In the genomic region with DNA sequence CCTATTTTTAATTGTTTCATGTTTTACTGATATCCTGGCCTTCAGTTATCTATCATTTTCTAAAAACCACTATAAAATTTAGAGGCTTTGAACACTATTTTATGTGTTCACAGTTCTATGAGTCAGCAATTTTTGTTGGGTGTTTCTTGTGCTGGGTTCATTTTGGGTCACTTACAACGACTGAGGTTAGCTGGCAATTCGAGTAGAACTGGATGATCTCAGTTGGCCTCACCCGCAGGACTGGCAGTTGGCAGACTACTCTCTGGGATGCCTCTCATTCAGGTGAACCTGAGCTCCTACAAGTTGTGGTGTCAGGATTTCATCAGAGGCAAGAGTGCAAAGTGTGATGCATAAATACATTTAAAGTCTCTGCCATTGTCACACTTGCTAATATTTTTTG, we compare ENCODE assay signal across 16 cellular contexts.
A peak's percentile ranks its signal among the peaks of the same experiment; 100 is the strongest.
DNase-seq lines count a peak whose midpoint lies in the region; ATAC-seq, FAIRE-seq and TF ChIP-seq lines count a peak whose summit lies in the region.
"Had no signal": no experiment of that assay in that cellular context is flagged by ENCODE, and none has a peak within 500 bp of the region (broad histone marks: within the 10 kb centered on the region; RNA-seq: fewer than 3 reads in every experiment).

No MANE protein-coding gene starts in this region.

- H3K27me3 Mint-ChIP-seq in stimulated activated naive B cell treated with anti-CD40 and anti-IgM and Interleukin-4, amounts not matched to agents 10 μg/mL and 1 μg/mL and 100 μg/mL, for 72 hours, result no peaks in the 10 kb centered on the region
- no peaks in the 10 kb centered on the region for H3K27me3 Mint-ChIP-seq in CD4-positive, alpha-beta memory T cell
- H3K27me3 Mint-ChIP-seq: activated CD8-positive, alpha-beta T cell treated with anti-CD3 and anti-CD28 coated beads for 36 hours; IgD-negative memory B cell had no signal

- H3K9me3 Mint-ChIP-seq in stimulated activated naive B cell treated with anti-CD40 and anti-IgM and Interleukin-4, amounts not matched to agents 10 μg/mL and 1 μg/mL and 100 μg/mL, for 72 hours, result peaks cover 0 to 6% of the 10 kb centered on the region in 2 donors
- no peaks in the 10 kb centered on the region for H3K9me3 Mint-ChIP-seq in CD4-positive, alpha-beta memory T cell
- H3K9me3 Mint-ChIP-seq: brain had no signal

- H3K4me1 ChIP-seq in ACC112 (ENCODE audit: control insufficient read depth, insufficient read depth, low read length, unreplicated experiment) (peaks cover 58% of the 10 kb centered on the region), K562 (replicated peaks in 1 of 2; ENCODE audit: control insufficient read depth in 2 of 2, insufficient read depth in 2 of 2, low read length in 2 of 2) (no peaks in the 10 kb centered on the region), stomach (no peaks in the 10 kb centered on the region)
- H3K4me1 ChIP-seq in CD4-positive, alpha-beta memory T cell (ENCODE audit: insufficient read depth, low read length), result no peaks in the 10 kb centered on the region
- H3K4me1 ChIP-seq: pancreas, transverse colon had no signal

- BruUV-seq in K562 (replicated peaks; lab: Mats Ljungman, UMichigan), result no TSS peak

- H3K4me3 Mint-ChIP-seq in stimulated activated naive B cell treated with anti-CD40 and anti-IgM and Interleukin-4, amounts not matched to agents 10 μg/mL and 1 μg/mL and 100 μg/mL, for 72 hours, result no peak overlapping the region
- H3K4me3 Mint-ChIP-seq in CD4-positive, alpha-beta memory T cell, result no peak overlapping the region
- H3K4me3 Mint-ChIP-seq: activated CD8-positive, alpha-beta T cell treated with anti-CD3 and anti-CD28 coated beads for 36 hours; brain; IgD-negative memory B cell had no signal

- H3K27me3 ChIP-seq in ACC112 (ENCODE audit: insufficient read depth, low read length) (no peaks in the 10 kb centered on the region), K562 (ENCODE audit: control insufficient read depth in 2 of 2, insufficient read depth in 2 of 2, low read length in 2 of 2) (no peaks in the 10 kb centered on the region), stomach (no peaks in the 10 kb centered on the region)
- no peaks in the 10 kb centered on the region for H3K27me3 ChIP-seq in CD4-positive, alpha-beta memory T cell (ENCODE audit: insufficient read depth, low read length)
- H3K27me3 ChIP-seq: pancreas, transverse colon had no signal

- no peak for TF ChIP-seq RAD21 in K562 (CRISPR knock-in tag; conservative IDR thresholded peaks at IDR 0.05 in 1 of 2, IDR thresholded peaks at IDR 0.05 in 1 of 2)

- CTCF ChIA-PET in K562 (lab: Yijun Ruan, JAX; ENCODE audit: low intra/inter-chr PET ratio), result no interaction called here
- CTCF ChIA-PET in CD4-positive, alpha-beta memory T cell (lab: Charles Lee; ENCODE audit: partially characterized antibody), result no interaction called here

- no peaks in the 10 kb centered on the region for H4K20me1 ChIP-seq in K562 (replicated peaks; ENCODE audit: control insufficient read depth, insufficient read depth, low read length)

- H3K36me3 ChIP-seq in ACC112 (ENCODE audit: insufficient read depth, low read length) (no peaks in the 10 kb centered on the region), K562 (ENCODE audit: control insufficient read depth, insufficient read depth, low read length) (no peaks in the 10 kb centered on the region), stomach (no peaks in the 10 kb centered on the region)
- no peaks in the 10 kb centered on the region for H3K36me3 ChIP-seq in CD4-positive, alpha-beta memory T cell (ENCODE audit: insufficient read depth, low read length)
- H3K36me3 ChIP-seq: pancreas, transverse colon had no signal

- H3K4me2 ChIP-seq in K562 (ENCODE audit: insufficient read depth, low read length), result no peak overlapping the region

- no peaks in the 10 kb centered on the region for H3K4me1 Mint-ChIP-seq in stimulated activated naive B cell treated with anti-CD40 and anti-IgM and Interleukin-4, amounts not matched to agents 10 μg/mL and 1 μg/mL and 100 μg/mL, for 72 hours
- no peaks in the 10 kb centered on the region for H3K4me1 Mint-ChIP-seq in CD4-positive, alpha-beta memory T cell
- H3K4me1 Mint-ChIP-seq: brain, IgD-negative memory B cell had no signal

- DNase-seq in HT1080 (ENCODE audit: low read depth) (peak; percentile 50), K562 (ENCODE audit: extremely low read depth in 1 of 4, low spot score in 3 of 4) (no peak), iris pigment epithelial cell (ENCODE audit: low read depth) (peak; percentile 64), stomach (no peak)
- no peak for DNase-seq in stimulated activated naive B cell treated with anti-CD40 and anti-IgM and Interleukin-4, amounts not matched to agents 10 μg/mL and 1 μg/mL and 100 μg/mL, for 72 hours
- DNase-seq in CD4-positive, alpha-beta memory T cell, result no peak
- DNase-seq: activated CD8-positive, alpha-beta T cell treated with anti-CD3 and anti-CD28 coated beads for 36 hours; NCI-H1436; NCI-H526 treated with DMSO at 0.1 percent for 48 hours; pancreas; SHP77 treated with DMSO at 0.1 percent for 48 hours; transverse colon had no signal

- no peak overlapping the region for H3K27ac Mint-ChIP-seq in stimulated activated naive B cell treated with anti-CD40 and anti-IgM and Interleukin-4, amounts not matched to agents 10 μg/mL and 1 μg/mL and 100 μg/mL, for 72 hours
- H3K27ac Mint-ChIP-seq in CD4-positive, alpha-beta memory T cell, result no peak overlapping the region
- H3K27ac Mint-ChIP-seq: activated CD8-positive, alpha-beta T cell treated with anti-CD3 and anti-CD28 coated beads for 36 hours; brain; IgD-negative memory B cell had no signal

- H3K4me3 ChIP-seq in ACC112 (ENCODE audit: low read depth, low read length) (no peak overlapping the region), K562 (no peak overlapping the region), stomach (no peak overlapping the region)
- no peak overlapping the region for H3K4me3 ChIP-seq in CD4-positive, alpha-beta memory T cell (ENCODE audit: low read length in 2 of 2)
- H3K4me3 ChIP-seq: pancreas, transverse colon had no signal

- no peaks in the 10 kb centered on the region for H3K9me1 ChIP-seq in K562 (ENCODE audit: control insufficient read depth, insufficient read depth, low read length)

- intact Hi-C loops in K562 (cut with micrococcal nuclease), result no loop called here
- intact Hi-C loops in CD4-positive, alpha-beta memory T cell (cut with micrococcal nuclease), result no loop called here
- intact Hi-C loops in stomach (cut with DNase I; ENCODE audit: low total_unique reads), result no loop called here

- TF ChIP-seq CTCF in K562 (IDR thresholded peaks at IDR 0.05 in 2 of 3, conservative IDR thresholded peaks at IDR 0.05 in 1 of 3; ENCODE audit: insufficient read depth in 2 of 3, low read depth in 1 of 3, low read length in 3 of 3) (no peak), stomach (IDR thresholded peaks at IDR 0.05) (no peak)

- H3K27ac ChIP-seq in ACC112 (ENCODE audit: low read depth, low read length) (peak overlapping the region; percentile 69), K562 (ENCODE audit: extremely low read depth, low read depth, low read length) (no peak overlapping the region), stomach (no peak overlapping the region)
- H3K27ac ChIP-seq in CD4-positive, alpha-beta memory T cell (ENCODE audit: low read depth, low read length), result no peak overlapping the region
- H3K27ac ChIP-seq: pancreas, transverse colon had no signal

- H2AFZ ChIP-seq in ACC112 (ENCODE audit: low read length, unreplicated experiment), result peak overlapping the region; percentile 8
- H2AFZ ChIP-seq in K562 (ENCODE audit: low read depth, low read length), result no peak overlapping the region

- no peaks in the 10 kb centered on the region for H3K9me3 ChIP-seq in K562 (replicated peaks; ENCODE audit: control insufficient read depth, insufficient read depth, low read depth, low read length)
- H3K9me3 ChIP-seq in CD4-positive, alpha-beta memory T cell (ENCODE audit: control insufficient read depth in 1 of 2, low read length in 2 of 2), result no peaks in the 10 kb centered on the region
- no peaks in the 10 kb centered on the region for H3K9me3 ChIP-seq in stomach
- H3K9me3 ChIP-seq: pancreas, transverse colon had no signal

- POLR2A ChIA-PET in K562 (lab: Yijun Ruan, JAX), result no interaction called here
- POLR2A ChIA-PET in CD4-positive, alpha-beta memory T cell (lab: Charles Lee; ENCODE audit: partially characterized antibody), result no interaction called here

- no peaks in the 10 kb centered on the region for H3K36me3 Mint-ChIP-seq in stimulated activated naive B cell treated with anti-CD40 and anti-IgM and Interleukin-4, amounts not matched to agents 10 μg/mL and 1 μg/mL and 100 μg/mL, for 72 hours
- H3K36me3 Mint-ChIP-seq in CD4-positive, alpha-beta memory T cell, result no peaks in the 10 kb centered on the region
- H3K36me3 Mint-ChIP-seq: brain, IgD-negative memory B cell had no signal

- no peak for FAIRE-seq in K562 (lab: Jason Lieb, UNC)
- FAIRE-seq: pancreas had no signal

- no peaks in the 10 kb centered on the region for H3K79me2 ChIP-seq in ACC112 (ENCODE audit: control insufficient read depth, insufficient read depth, low read length, unreplicated experiment)
- H3K79me2 ChIP-seq in K562 (ENCODE audit: control insufficient read depth, insufficient read depth, low read length), result no peaks in the 10 kb centered on the region

- TF ChIP-seq POLR2A in K562 (conservative IDR thresholded peaks at IDR 0.05), result no peak
- no peak for TF ChIP-seq POLR2A in stomach (IDR thresholded peaks at IDR 0.05)

- ATAC-seq in K562, result no peak
- no peak for ATAC-seq in stimulated activated naive B cell treated with anti-CD40 and anti-IgM and Interleukin-4, amounts not matched to agents 10 μg/mL and 1 μg/mL and 100 μg/mL, for 72 hours (replicated peaks)
- ATAC-seq in HG03520 (IDR thresholded peaks at IDR 0.05; ENCODE audit: unreplicated experiment), result no peak
- ATAC-seq: activated CD8-positive, alpha-beta T cell treated with anti-CD3 and anti-CD28 coated beads for 36 hours; pancreas had no signal

- H3K9ac ChIP-seq in K562 (ENCODE audit: insufficient read depth in 1 of 2, low read depth in 2 of 2, low read length in 2 of 2), result no peak overlapping the region

- in situ Hi-C loops in K562 (cut with MboI), result no loop called here

- WGBS in K562 (ENCODE audit: insufficient coverage, low coverage, missing lambda C conversion rate), result 2% methylated on average over 3 of the region's 3 CpGs
- 69 to 84% (median 77%) methylated on average over 3 of the region's 3 CpGs for WGBS in stomach, 5 donors

- TF ChIP-seq EP300 in K562 (IDR thresholded peaks at IDR 0.05; ENCODE audit: low read length), result no peak
- no peak for TF ChIP-seq EP300 in stomach (IDR thresholded peaks at IDR 0.05)

TF ChIP-seq in K562, 482 proteins besides CTCF, POLR2A, EP300 and RAD21 (continues in another document):
- TF ChIP-seq ZNF133 (CRISPR knock-in tag; IDR thresholded peaks at IDR 0.05) (no peak), C11orf30 (IDR thresholded peaks at IDR 0.05; ENCODE audit: low read depth) (peak; percentile 61; the same call in 1 of the 2 replicates), ZNF316 (IDR thresholded peaks at IDR 0.05) (peak; percentile 72), MAFF (IDR thresholded peaks at IDR 0.05; ENCODE audit: low read length) (peak; percentile 56), NFE2L1 (tag; IDR thresholded peaks at IDR 0.05; ENCODE audit: borderline replicate concordance, low read depth) (peak; percentile 46; the same call in 1 of the 2 replicates), MAFG (tag; conservative IDR thresholded peaks at IDR 0.05) (peak; percentile 77)

Comparison
In these comparisons a context has a peak if more than half of its experiments do, and no peak if none do; other contexts are left out.
1. DNase-seq: peak in HT1080 (single experiment) and iris pigment epithelial cell (single experiment); none in K562 (0 of 4), stimulated activated naive B cell treated with anti-CD40 and anti-IgM and Interleukin-4, amounts not matched to agents 10 μg/mL and 1 μg/mL and 100 μg/mL, for 72 hours (single experiment), CD4-positive, alpha-beta memory T cell (0 of 5) and stomach (single experiment).